ENCODE assay signal across 11 cellular contexts in the genomic region with DNA sequence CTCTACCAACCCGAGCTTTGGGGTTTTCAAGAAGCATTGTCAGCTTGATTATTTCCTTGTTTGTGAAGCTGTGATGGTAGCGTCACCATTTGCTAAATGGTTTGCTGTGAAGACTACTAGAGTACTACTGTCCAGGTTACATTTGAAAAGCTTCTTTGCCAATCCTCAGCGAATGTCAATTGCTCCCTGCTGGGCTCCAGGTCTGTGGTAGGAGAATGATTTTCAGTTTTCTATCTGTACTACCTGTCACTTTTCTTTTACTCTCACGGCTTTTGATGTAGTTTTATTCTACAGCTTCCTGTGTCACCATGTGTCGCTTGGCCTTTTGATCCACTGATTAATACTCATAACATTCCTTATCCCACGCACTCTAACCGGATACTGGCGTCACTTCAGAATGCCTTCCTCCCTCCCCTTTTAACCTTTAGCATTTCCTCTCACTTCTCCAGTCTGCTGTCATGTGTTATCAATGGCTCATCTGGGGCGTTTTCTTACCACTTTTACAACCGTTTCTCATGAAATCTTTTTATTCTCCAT. TPM values are rescaled to one million over a fixed set of nuclear protein-coding genes. Genes with fewer than 3 reads are reported as not detected.
DNase-seq lines count a peak whose midpoint lies in the region; ATAC-seq and TF ChIP-seq lines count a peak whose summit lies in the region.
"Had no signal": no experiment of that assay in that cellular context is flagged by ENCODE, and none has a peak within 500 bp of the region (broad histone marks: within the 10 kb centered on the region; RNA-seq: fewer than 3 reads in every experiment).

No MANE protein-coding gene starts in this region.

- no peak for TF ChIP-seq EP300 in stomach (IDR thresholded peaks at IDR 0.05)

- TF ChIP-seq POLR2A in stomach (IDR thresholded peaks at IDR 0.05), result no peak

- H3K9me3 Mint-ChIP-seq in activated naive CD4-positive, alpha-beta T cell treated with anti-CD3 and anti-CD28 coated beads for 36 hours, result no peaks in the 10 kb centered on the region
- no peaks in the 10 kb centered on the region for H3K9me3 Mint-ChIP-seq in GM23338

- H3K14ac ChIP-seq in mesenchymal stem cell (ENCODE audit: low read length in 2 of 2), result no peak overlapping the region

- peaks cover 13% of the 10 kb centered on the region for H3K4me1 ChIP-seq in mesenchymal stem cell (ENCODE audit: control insufficient read depth, insufficient read depth, low read depth, low read length)
- peaks cover 0 to 33% (median 6%) of the 10 kb centered on the region in 4 donors for H3K4me1 ChIP-seq in stomach
- peaks cover 9% of the 10 kb centered on the region for H3K4me1 ChIP-seq in GM23338 (ENCODE audit: insufficient read depth)
- H3K4me1 ChIP-seq: foreskin keratinocyte, parathyroid adenoma had no signal

- no peak overlapping the region for H3K4ac ChIP-seq in mesenchymal stem cell (ENCODE audit: low read depth in 1 of 2, low read length in 2 of 2)

- TF ChIP-seq CTCF in stomach (IDR thresholded peaks at IDR 0.05) (no peak), GM23338 (conservative IDR thresholded peaks at IDR 0.05; ENCODE audit: low read depth in 2 of 2) (no peak)

- no peak overlapping the region for H3K4me2 ChIP-seq in mesenchymal stem cell (ENCODE audit: low read length, poor library complexity, severe bottlenecking)
- H3K4me2 ChIP-seq in GM23338, result no peak overlapping the region

- no peak overlapping the region for H2BK5ac ChIP-seq in mesenchymal stem cell (ENCODE audit: low read depth, low read length, poor library complexity, severe bottlenecking)

- no peak overlapping the region for H2BK12ac ChIP-seq in mesenchymal stem cell (ENCODE audit: low read length in 2 of 2)

- H3K79me2 ChIP-seq in GM23338 (replicated peaks; ENCODE audit: insufficient read depth), result no peaks in the 10 kb centered on the region
- H3K79me2 ChIP-seq: parathyroid adenoma had no signal

- CTCF ChIA-PET in activated naive CD4-positive, alpha-beta T cell treated with anti-CD3 and anti-CD28 coated beads for 36 hours (lab: Charles Lee), result interaction anchor here (0.7 to 2.0 kb wide), 11 partner anchors 10 to 121 kb away, joined by 3 to 7 read pairs (median 5); no protein-coding TSS in a partner anchor

- H3K27me3 ChIP-seq in mesenchymal stem cell (ENCODE audit: control insufficient read depth in 1 of 2, insufficient read depth in 1 of 2, low read length in 2 of 2) (no peaks in the 10 kb centered on the region), stomach (no peaks in the 10 kb centered on the region), GM23338 (ENCODE audit: insufficient read depth) (no peaks in the 10 kb centered on the region)
- H3K27me3 ChIP-seq: foreskin keratinocyte had no signal

- H3K9me3 ChIP-seq in mesenchymal stem cell (ENCODE audit: control insufficient read depth, low read length) (no peaks in the 10 kb centered on the region), stomach (no peaks in the 10 kb centered on the region)

- DNase-seq in activated CD8-positive, alpha-beta memory T cell treated with anti-CD3 and anti-CD28 coated beads for 4 hours (ENCODE audit: low read depth in 2 of 2), result peak; percentile 41 to 62
- no peak for DNase-seq in activated CD8-positive, alpha-beta memory T cell treated with anti-CD3 and anti-CD28 coated beads for 24 hours
- peak; percentile 92 for DNase-seq in activated naive CD4-positive, alpha-beta T cell treated with anti-CD3 and anti-CD28 coated beads for 36 hours
- peak; percentile 50 for DNase-seq in mesenchymal stem cell
- DNase-seq in stomach, result no peak
- DNase-seq in NK-92 (lab: John Stamatoyannopoulos, UW; ENCODE audit: unreplicated experiment), result no peak
- no peak for DNase-seq in GM23338 (ENCODE audit: low spot score)
- DNase-seq: foreskin keratinocyte, NCI-H2227 treated with DMSO at 0.1 percent for 48 hours had no signal

- H4K20me1 ChIP-seq in GM23338 (replicated peaks; ENCODE audit: insufficient read depth), result peaks cover 3% of the 10 kb centered on the region; the same call in 1 of the 2 replicates

- ATAC-seq in GM19035 (IDR thresholded peaks at IDR 0.05; ENCODE audit: unreplicated experiment) (no peak), GM23338 (no peak)
- ATAC-seq: foreskin keratinocyte had no signal

- H3K4me3 Mint-ChIP-seq in activated naive CD4-positive, alpha-beta T cell treated with anti-CD3 and anti-CD28 coated beads for 36 hours, result peak overlapping the region; percentile 54
- H3K4me3 Mint-ChIP-seq in GM23338, result no peak overlapping the region

- H3K4me1 Mint-ChIP-seq in activated naive CD4-positive, alpha-beta T cell treated with anti-CD3 and anti-CD28 coated beads for 36 hours (ENCODE audit: low read depth), result peaks cover 82% of the 10 kb centered on the region
- H3K4me1 Mint-ChIP-seq in GM23338, result peaks cover 36% of the 10 kb centered on the region

- no peak overlapping the region for H2AK5ac ChIP-seq in mesenchymal stem cell (ENCODE audit: low read length, severe bottlenecking)

- H3K36me3 ChIP-seq in mesenchymal stem cell (ENCODE audit: control insufficient read depth in 1 of 2, insufficient read depth in 2 of 2, low read depth in 1 of 2, low read length in 2 of 2) (peaks cover 4 to 10% of the 10 kb centered on the region in 2 experiments), stomach (peaks cover 0 to 24% (median 18%) of the 10 kb centered on the region in 4 donors), GM23338 (ENCODE audit: insufficient read depth) (0 out of 2 replicates have a peak, but pooled peaks cover 3% of the 10 kb centered on the region)

- H3F3A ChIP-seq in GM23338 (replicated peaks; ENCODE audit: low read depth), result no peaks in the 10 kb centered on the region

- no peak overlapping the region for H3K9ac ChIP-seq in mesenchymal stem cell (ENCODE audit: low read length)
- H3K9ac ChIP-seq: parathyroid adenoma had no signal

- H3K9me2 ChIP-seq in GM23338 (ENCODE audit: insufficient read depth), result no peaks in the 10 kb centered on the region

- H2BK15ac ChIP-seq in mesenchymal stem cell (ENCODE audit: low read depth, poor library complexity, severe bottlenecking), result no peak overlapping the region

- intact Hi-C loops in activated naive CD4-positive, alpha-beta T cell treated with anti-CD3 and anti-CD28 coated beads for 36 hours (cut with micrococcal nuclease), result loop anchor here (1.0 to 5.0 kb wide), 11 partner anchors 8 to 183 kb away; no protein-coding TSS in a partner anchor
- intact Hi-C loops in stomach (cut with DNase I; ENCODE audit: low total_unique reads), result no loop called here

- WGBS in mesenchymal stem cell, result 69% methylated on average over 10 of the region's 10 CpGs
- 67 to 81% (median 76%) methylated on average over 10 of the region's 10 CpGs for WGBS in stomach, 5 donors

- H4K8ac ChIP-seq in mesenchymal stem cell (ENCODE audit: low read length), result no peak overlapping the region

- H3K4me3 ChIP-seq in mesenchymal stem cell (ENCODE audit: insufficient read depth in 1 of 2, low read depth in 1 of 2, low read length in 2 of 2), result no peak overlapping the region
- H3K4me3 ChIP-seq in stomach, result no peak overlapping the region
- no peak overlapping the region for H3K4me3 ChIP-seq in GM23338

- no peak overlapping the region for H2BK120ac ChIP-seq in mesenchymal stem cell (ENCODE audit: low read depth, low read length)

- no peaks in the 10 kb centered on the region for H3K27me3 Mint-ChIP-seq in activated naive CD4-positive, alpha-beta T cell treated with anti-CD3 and anti-CD28 coated beads for 36 hours (ENCODE audit: low read depth)
- peaks cover 2% of the 10 kb centered on the region for H3K27me3 Mint-ChIP-seq in GM23338 (ENCODE audit: insufficient read depth, low read depth, poor library complexity)

- H3K79me1 ChIP-seq in mesenchymal stem cell (replicated peaks; ENCODE audit: low read length, poor library complexity, severe bottlenecking), result peaks cover 19% of the 10 kb centered on the region

- H3K18ac ChIP-seq in mesenchymal stem cell (ENCODE audit: low read depth in 1 of 2, low read length in 2 of 2), result no peak overlapping the region

- peak overlapping the region; percentile 96 for H3K27ac Mint-ChIP-seq in activated naive CD4-positive, alpha-beta T cell treated with anti-CD3 and anti-CD28 coated beads for 36 hours
- no peak overlapping the region for H3K27ac Mint-ChIP-seq in GM23338

- H2AFZ ChIP-seq in mesenchymal stem cell (ENCODE audit: low read depth, low read length) (no peak overlapping the region), GM23338 (no peak overlapping the region)
- H2AFZ ChIP-seq: parathyroid adenoma had no signal

- H3K23ac ChIP-seq in mesenchymal stem cell (ENCODE audit: low read length in 2 of 2), result no peak overlapping the region

- H4K91ac ChIP-seq in mesenchymal stem cell (ENCODE audit: low read length), result no peak overlapping the region

- H3K27ac ChIP-seq in mesenchymal stem cell (ENCODE audit: low read length, poor library complexity, severe bottlenecking) (no peak overlapping the region), stomach (peak overlapping the region in 4 of 5 donors; percentile 19 to 47 (median 41)), GM23338 (ENCODE audit: low read depth) (no peak overlapping the region)
- H3K27ac ChIP-seq: foreskin keratinocyte, parathyroid adenoma had no signal

- H3K36me3 Mint-ChIP-seq in activated naive CD4-positive, alpha-beta T cell treated with anti-CD3 and anti-CD28 coated beads for 36 hours (ENCODE audit: low read depth), result peaks cover 24% of the 10 kb centered on the region
- peaks cover 12% of the 10 kb centered on the region; the same call in 2 of the 3 replicates for H3K36me3 Mint-ChIP-seq in GM23338 (ENCODE audit: low read depth)

TF ChIP-seq in GM23338, 12 proteins besides CTCF, POLR2A, EP300 and RAD21 (continues in another document):
- no peak for TF ChIP-seq STAT1 (IDR thresholded peaks at IDR 0.05; ENCODE audit: unreplicated experiment)

RNA-seq across cellular contexts. Expression of a gene that starts 7.5 kb away (rescaled TPM):
- total RNA-seq in activated naive CD4-positive, alpha-beta T cell treated with anti-CD3 and anti-CD28 coated beads for 36 hours, result 10 to 100 TPM; 37.4 to 38.8 TPM
- polyA plus RNA-seq in mesenchymal stem cell (2013, experiment 1 of 2), result 8.4 TPM
- 8.1 TPM for polyA plus RNA-seq in mesenchymal stem cell (2013, experiment 2 of 2)
- total RNA-seq in stomach, result 10 to 100 TPM in 4 of 5 donors, under 1 TPM in 1; 0.58 to 24.4 (median 16.4) TPM
- 1 to 10 TPM; 3.0 to 5.8 (median 4.5) TPM for polyA plus RNA-seq in stomach
- not detected in 2 replicates for total RNA-seq in GM23338 (2014; rRNA removed; shearing (Covaris generic))
- polyA plus RNA-seq in GM23338 (2016; fragmentation: Nextera tagmentation; extraction: Ambion mirVana), result 0.78 and 0.92 TPM in 2 replicates
- total RNA-seq: foreskin keratinocyte had no signal
- polyA plus RNA-seq: foreskin keratinocyte had no signal

RNA-seq across cellular contexts. Expression of a gene that starts 56.5 kb away (rescaled TPM):
- 1 to 10 TPM; 2.4 TPM for total RNA-seq in activated naive CD4-positive, alpha-beta T cell treated with anti-CD3 and anti-CD28 coated beads for 36 hours
- polyA plus RNA-seq in mesenchymal stem cell (2013, experiment 1 of 2), result 0.03 TPM
- polyA plus RNA-seq in mesenchymal stem cell (2013, experiment 2 of 2), result not detected
- not detected for total RNA-seq in stomach
- under 1 TPM in 2 of 3 donors, not detected in 1; 0.68 to 0.76 TPM for polyA plus RNA-seq in stomach
- total RNA-seq in GM23338 (2014; rRNA removed; shearing (Covaris generic)), result not detected in 2 replicates
- polyA plus RNA-seq in GM23338 (2016; fragmentation: Nextera tagmentation; extraction: Ambion mirVana), result 2.6 and 3.0 TPM in 2 replicates
- total RNA-seq: foreskin keratinocyte had no signal
- polyA plus RNA-seq: foreskin keratinocyte had no signal

Comparison
In these comparisons a context has a peak if more than half of its experiments do, and no peak if none do; other contexts are left out.
1. DNase-seq: peak in activated CD8-positive, alpha-beta memory T cell treated with anti-CD3 and anti-CD28 coated beads for 4 hours (2 of 2), activated naive CD4-positive, alpha-beta T cell treated with anti-CD3 and anti-CD28 coated beads for 36 hours (single experiment) and mesenchymal stem cell (single experiment); none in activated CD8-positive, alpha-beta memory T cell treated with anti-CD3 and anti-CD28 coated beads for 24 hours (single experiment), stomach (single experiment), NK-92 (single experiment) and GM23338 (single experiment).
2. H3K27ac ChIP-seq: peak in stomach (4 of 5); none in mesenchymal stem cell (single experiment) and GM23338 (single experiment).